ENCODE assay signal across 8 cellular contexts in the genomic region with DNA sequence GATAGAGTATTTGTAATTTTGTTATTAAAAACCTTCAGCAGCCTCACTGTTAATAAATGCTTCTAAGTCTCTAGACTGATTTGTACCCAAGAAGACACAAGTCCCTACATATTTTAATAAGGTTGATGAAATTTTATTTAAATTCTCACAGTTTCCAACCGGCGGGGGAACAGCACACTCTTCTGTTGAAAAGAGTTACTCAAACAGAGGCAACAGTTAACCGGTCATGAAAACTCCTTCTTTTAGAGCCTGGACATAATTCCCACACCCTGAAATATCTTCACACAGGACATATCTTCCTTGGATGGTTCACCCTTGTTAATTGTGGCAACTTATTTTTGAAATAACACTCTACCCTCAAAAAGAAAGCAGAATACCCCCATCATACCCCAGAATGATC.
DNase-seq lines count a peak whose midpoint lies in the region; ATAC-seq and TF ChIP-seq lines count a peak whose summit lies in the region.

No MANE protein-coding gene starts in this region.

- H3K9me2 ChIP-seq in DOHH2 (replicated peaks; ENCODE audit: control insufficient read depth, low read length), result no peaks in the 10 kb centered on the region

- intact Hi-C loops in naive thymus-derived CD4-positive, alpha-beta T cell (cut with micrococcal nuclease), result loop anchor here (1.0 to 10.0 kb wide), 21 partner anchors 13 to 774 kb away; a partner anchor contains a TSS

- H3K4me1 Mint-ChIP-seq in naive thymus-derived CD4-positive, alpha-beta T cell, result peaks cover 45 to 90% (median 74%) of the 10 kb centered on the region in 7 donors

- peak overlapping the region; percentile 84 to 98 (median 95) for H3K4me3 Mint-ChIP-seq in naive thymus-derived CD4-positive, alpha-beta T cell

- peaks cover 0 to 13% (median 5%) of the 10 kb centered on the region in 5 donors for H3K36me3 Mint-ChIP-seq in naive thymus-derived CD4-positive, alpha-beta T cell

- 0 out of 2 replicates have a peak, but pooled peaks cover 5% of the 10 kb centered on the region for H4K20me1 ChIP-seq in DOHH2 (ENCODE audit: control insufficient read depth, insufficient read depth, low read depth, low read length)

- H3K27me3 ChIP-seq in DOHH2 (ENCODE audit: control insufficient read depth, low read length), result no peaks in the 10 kb centered on the region
- no peaks in the 10 kb centered on the region for H3K27me3 ChIP-seq in naive thymus-derived CD4-positive, alpha-beta T cell (ENCODE audit: control insufficient read depth in 2 of 2, insufficient read depth in 2 of 2, low read length in 2 of 2)

- H3K27ac Mint-ChIP-seq in naive thymus-derived CD4-positive, alpha-beta T cell, result peak overlapping the region in 8 of 9 donors; percentile 54 to 99 (median 98)

- DNase-seq in UCSD-AML1 (lab: John Stamatoyannopoulos, UW; ENCODE audit: unreplicated experiment) (peak; percentile 11), fibroblast of mammary gland (ENCODE audit: low read depth) (peak; percentile 65), DMS53 treated with DMSO at 0.1 percent for 48 hours (lab: John Stamatoyannopoulos, UW; ENCODE audit: unreplicated experiment) (no peak)
- DNase-seq in naive thymus-derived CD4-positive, alpha-beta T cell, result peak in 7 of 9 donors; percentile 31 to 62 (median 49)

- H3K27ac ChIP-seq in DOHH2 (ENCODE audit: low read depth, low read length), result no peak overlapping the region
- peak overlapping the region; percentile 90 for H3K27ac ChIP-seq in naive thymus-derived CD4-positive, alpha-beta T cell (ENCODE audit: low read depth, low read length)

- H3K36me3 ChIP-seq in DOHH2 (ENCODE audit: control insufficient read depth, low read length), result no peaks in the 10 kb centered on the region
- no peaks in the 10 kb centered on the region for H3K36me3 ChIP-seq in naive thymus-derived CD4-positive, alpha-beta T cell (ENCODE audit: control insufficient read depth in 2 of 3, insufficient read depth in 3 of 3, low read length in 3 of 3)

- peak; percentile 52 for ATAC-seq in naive thymus-derived CD4-positive, alpha-beta T cell
- no peak for ATAC-seq in GM21717 (IDR thresholded peaks at IDR 0.05; ENCODE audit: unreplicated experiment)
- no peak for ATAC-seq in HG03442 (IDR thresholded peaks at IDR 0.05; ENCODE audit: unreplicated experiment)
- no peak for ATAC-seq in GM21786 (IDR thresholded peaks at IDR 0.05; ENCODE audit: unreplicated experiment)

- H3F3A ChIP-seq in DOHH2 (ENCODE audit: control insufficient read depth, insufficient read depth), result no peaks in the 10 kb centered on the region

- no peaks in the 10 kb centered on the region for H3K9me3 Mint-ChIP-seq in naive thymus-derived CD4-positive, alpha-beta T cell

- H3K4me3 ChIP-seq in DOHH2 (ENCODE audit: low read length) (peak overlapping the region; percentile 65), fibroblast of mammary gland (ENCODE audit: control insufficient read depth, low read depth, low read length) (no peak overlapping the region)
- H3K4me3 ChIP-seq in naive thymus-derived CD4-positive, alpha-beta T cell (ENCODE audit: low read length), result peak overlapping the region; percentile 73

- TF ChIP-seq CTCF in DOHH2 (IDR thresholded peaks at IDR 0.05; ENCODE audit: low read depth, low read length, poor library complexity, severe bottlenecking), result no peak
- TF ChIP-seq CTCF in fibroblast of mammary gland (conservative IDR thresholded peaks at IDR 0.05; ENCODE audit: control insufficient read depth, insufficient read depth, low read depth, low read length), result peak; percentile 59

- H3K9me3 ChIP-seq in DOHH2 (ENCODE audit: control insufficient read depth, insufficient read depth, low read length), result no peaks in the 10 kb centered on the region
- H3K9me3 ChIP-seq in naive thymus-derived CD4-positive, alpha-beta T cell (ENCODE audit: control insufficient read depth in 2 of 3, low read length in 3 of 3), result no peaks in the 10 kb centered on the region

- CTCF ChIA-PET in naive thymus-derived CD4-positive, alpha-beta T cell (lab: Charles Lee), result interaction anchor here (1.0 to 1.4 kb wide), 4 partner anchors 10 to 191 kb away, joined by 3 to 4 read pairs (median 4); no protein-coding TSS in a partner anchor

- H3K79me2 ChIP-seq in DOHH2 (ENCODE audit: control insufficient read depth, low read length), result peaks cover 78% of the 10 kb centered on the region

- peak overlapping the region; percentile 66 for H3K4me2 ChIP-seq in DOHH2 (ENCODE audit: low read length)

- POLR2A ChIA-PET in naive thymus-derived CD4-positive, alpha-beta T cell (lab: Charles Lee), result interaction anchor here (1.1 to 2.3 kb wide), 4 partner anchors 57 to 190 kb away, joined by 4 to 7 read pairs (median 4); no protein-coding TSS in a partner anchor

- H3K4me1 ChIP-seq in DOHH2 (ENCODE audit: control insufficient read depth, low read length), result peaks cover 41% of the 10 kb centered on the region
- peaks cover 5 to 62% of the 10 kb centered on the region in 2 donors for H3K4me1 ChIP-seq in naive thymus-derived CD4-positive, alpha-beta T cell (ENCODE audit: control insufficient read depth in 2 of 2, insufficient read depth in 2 of 2, low read length in 2 of 2)

- peaks cover 0 to 71% (median 0%) of the 10 kb centered on the region in 5 donors for H3K27me3 Mint-ChIP-seq in naive thymus-derived CD4-positive, alpha-beta T cell
